8 cellular contexts compared by ENCODE assay signal in the genomic region with DNA sequence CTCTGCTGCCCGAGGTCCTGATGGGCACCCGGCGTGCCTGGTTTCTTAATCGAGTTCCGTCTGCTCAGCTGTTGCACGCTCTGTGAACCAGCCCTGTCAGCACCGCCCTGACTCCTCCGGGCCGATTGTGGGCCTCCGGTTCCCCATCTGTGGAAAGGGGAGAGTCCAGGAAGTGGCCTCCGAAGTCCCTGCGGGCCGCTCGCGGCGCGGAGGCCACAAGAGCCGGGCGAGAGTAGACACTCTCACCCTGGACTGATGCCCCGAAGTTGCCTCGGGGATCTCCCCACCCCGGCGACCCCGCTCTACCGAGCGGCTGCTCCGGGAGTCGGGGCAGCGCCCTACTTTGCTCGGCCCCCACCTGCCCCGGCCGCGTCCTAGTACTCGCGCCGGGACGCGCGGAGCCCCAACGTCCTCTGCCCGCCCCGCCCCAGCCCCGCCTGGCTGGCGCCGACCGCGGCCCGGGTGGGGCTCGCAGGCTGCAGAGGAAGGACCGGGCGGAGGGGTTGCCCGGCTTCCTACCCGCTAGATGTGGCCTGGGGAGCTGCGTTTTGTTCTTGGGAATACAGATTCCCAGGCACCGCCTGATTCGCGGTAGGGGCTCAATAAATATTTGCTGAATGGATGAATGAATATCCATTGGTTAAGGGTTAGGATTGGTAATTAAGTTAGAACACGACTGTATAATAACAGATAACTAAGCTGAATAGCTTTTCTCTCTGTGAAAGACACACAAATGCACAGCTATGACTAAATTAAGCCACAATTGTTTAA. TPM values are rescaled to one million over a fixed set of nuclear protein-coding genes. Genes with fewer than 3 reads are reported as not detected.
A peak's percentile ranks its signal among the peaks of the same experiment; 100 is the strongest.
DNase-seq lines count a peak whose midpoint lies in the region; ATAC-seq and TF ChIP-seq lines count a peak whose summit lies in the region.

No MANE protein-coding gene starts in this region.

- DNase-seq in Caki2 (ENCODE audit: low read depth) (peak; percentile 83), NCI-H748 treated with DMSO at 0.1 percent for 48 hours (lab: John Stamatoyannopoulos, UW) (peak; percentile 91), endothelial cell (ENCODE audit: low spot score) (peak; percentile 57), mesothelial cell of epicardium (ENCODE audit: low spot score in 2 of 2, unreplicated experiment in 2 of 2) (peak in 1 of 2 experiments; percentile 45)
- peak; percentile 71 for DNase-seq in activated CD8-positive, alpha-beta T cell treated with anti-CD3 and anti-CD28 coated beads for 36 hours

- no peaks in the 10 kb centered on the region for H3K27me3 Mint-ChIP-seq in activated CD8-positive, alpha-beta T cell treated with anti-CD3 and anti-CD28 coated beads for 36 hours
- H3K27me3 Mint-ChIP-seq in endothelial cell (ENCODE audit: unreplicated experiment): peaks cover 5% of the 10 kb centered on the region
- no peaks in the 10 kb centered on the region for H3K27me3 Mint-ChIP-seq in mesothelial cell of epicardium (ENCODE audit: low read depth)
- no peaks in the 10 kb centered on the region for H3K27me3 Mint-ChIP-seq in stimulated activated memory B cell treated with anti-CD40 and anti-IgM and Interleukin-4, amounts not matched to agents 10 μg/mL and 1 μg/mL and 100 μg/mL, for 72 hours

- peak overlapping the region; percentile 93 for H3K4me3 Mint-ChIP-seq in activated CD8-positive, alpha-beta T cell treated with anti-CD3 and anti-CD28 coated beads for 36 hours
- H3K4me3 Mint-ChIP-seq in endothelial cell (ENCODE audit: unreplicated experiment) (peak overlapping the region; percentile 93), mesothelial cell of epicardium (peak overlapping the region; percentile 90)
- H3K4me3 Mint-ChIP-seq in stimulated activated memory B cell treated with anti-CD40 and anti-IgM and Interleukin-4, amounts not matched to agents 10 μg/mL and 1 μg/mL and 100 μg/mL, for 72 hours: peak overlapping the region; percentile 97

- in situ Hi-C loops in Caki2 (cut with HindIII; ENCODE audit: low pct_unique_long_range_greater_than_20kb, low sequenced_read_pairs): no loop called here

- no peaks in the 10 kb centered on the region for H3K9me3 Mint-ChIP-seq in activated CD8-positive, alpha-beta T cell treated with anti-CD3 and anti-CD28 coated beads for 36 hours
- no peaks in the 10 kb centered on the region for H3K9me3 Mint-ChIP-seq in endothelial cell (ENCODE audit: unreplicated experiment)
- no peaks in the 10 kb centered on the region for H3K9me3 Mint-ChIP-seq in mesothelial cell of epicardium
- H3K9me3 Mint-ChIP-seq in stimulated activated memory B cell treated with anti-CD40 and anti-IgM and Interleukin-4, amounts not matched to agents 10 μg/mL and 1 μg/mL and 100 μg/mL, for 72 hours: no peaks in the 10 kb centered on the region

- POLR2A ChIA-PET in activated CD8-positive, alpha-beta T cell treated with anti-CD3 and anti-CD28 coated beads for 36 hours (lab: Charles Lee): interaction anchor here (0.6 to 1.0 kb wide), 2 partner anchors 31 to 1809 kb away, joined by 3 to 4 read pairs; a partner anchor contains a TSS

- peak; percentile 26 for ATAC-seq in GM19467 (IDR thresholded peaks at IDR 0.05; ENCODE audit: unreplicated experiment)
- ATAC-seq in HG03575 (IDR thresholded peaks at IDR 0.05; ENCODE audit: extremely low read depth, insufficient number of reproducible peaks, low FRiP score, unreplicated experiment): peak; percentile 8
- ATAC-seq in activated CD8-positive, alpha-beta T cell treated with anti-CD3 and anti-CD28 coated beads for 36 hours: peak; percentile 28
- peak; percentile 73 for ATAC-seq in stimulated activated memory B cell treated with anti-CD40 and anti-IgM and Interleukin-4, amounts not matched to agents 10 μg/mL and 1 μg/mL and 100 μg/mL, for 72 hours

- CTCF ChIA-PET in activated CD8-positive, alpha-beta T cell treated with anti-CD3 and anti-CD28 coated beads for 36 hours (lab: Charles Lee): interaction anchor here (0.7 kb wide), 1 partner anchor 94 kb away, joined by 3 read pairs; no protein-coding TSS in a partner anchor

- H3K4me1 Mint-ChIP-seq in activated CD8-positive, alpha-beta T cell treated with anti-CD3 and anti-CD28 coated beads for 36 hours (ENCODE audit: low read depth): peaks cover 33% of the 10 kb centered on the region
- H3K4me1 Mint-ChIP-seq in endothelial cell (ENCODE audit: unreplicated experiment): peaks cover 4% of the 10 kb centered on the region
- H3K4me1 Mint-ChIP-seq in mesothelial cell of epicardium: peaks cover 37% of the 10 kb centered on the region
- peaks cover 34% of the 10 kb centered on the region for H3K4me1 Mint-ChIP-seq in stimulated activated memory B cell treated with anti-CD40 and anti-IgM and Interleukin-4, amounts not matched to agents 10 μg/mL and 1 μg/mL and 100 μg/mL, for 72 hours

- TF ChIP-seq CTCF in activated CD8-positive, alpha-beta T cell treated with anti-CD3 and anti-CD28 coated beads for 36 hours (IDR thresholded peaks at IDR 0.05): no peak
- no peak for TF ChIP-seq CTCF in endothelial cell (IDR thresholded peaks at IDR 0.05; ENCODE audit: unreplicated experiment)
- TF ChIP-seq CTCF in mesothelial cell of epicardium (IDR thresholded peaks at IDR 0.05; ENCODE audit: unreplicated experiment): no peak

- intact Hi-C loops in activated CD8-positive, alpha-beta T cell treated with anti-CD3 and anti-CD28 coated beads for 36 hours (cut with micrococcal nuclease): no loop called here

- H3K27ac Mint-ChIP-seq in activated CD8-positive, alpha-beta T cell treated with anti-CD3 and anti-CD28 coated beads for 36 hours: peak overlapping the region; percentile 90
- H3K27ac Mint-ChIP-seq in endothelial cell (ENCODE audit: unreplicated experiment) (peak overlapping the region; percentile 67), mesothelial cell of epicardium (peak overlapping the region; percentile 98)
- H3K27ac Mint-ChIP-seq in stimulated activated memory B cell treated with anti-CD40 and anti-IgM and Interleukin-4, amounts not matched to agents 10 μg/mL and 1 μg/mL and 100 μg/mL, for 72 hours: peak overlapping the region; percentile 92

- peaks cover 15% of the 10 kb centered on the region for H3K36me3 Mint-ChIP-seq in activated CD8-positive, alpha-beta T cell treated with anti-CD3 and anti-CD28 coated beads for 36 hours (ENCODE audit: low read depth)
- H3K36me3 Mint-ChIP-seq in endothelial cell (ENCODE audit: low read depth, unreplicated experiment): no peaks in the 10 kb centered on the region
- H3K36me3 Mint-ChIP-seq in mesothelial cell of epicardium: no peaks in the 10 kb centered on the region
- no peaks in the 10 kb centered on the region for H3K36me3 Mint-ChIP-seq in stimulated activated memory B cell treated with anti-CD40 and anti-IgM and Interleukin-4, amounts not matched to agents 10 μg/mL and 1 μg/mL and 100 μg/mL, for 72 hours

RNA-seq across cellular contexts. Expression of a gene that starts 0.9 kb away (rescaled TPM):
- total RNA-seq in Caki2 (2014; rRNA removed; shearing (Covaris generic); ENCODE audit: low replicate concordance): 19.7 and 22.4 TPM in 2 replicates
- total RNA-seq in activated CD8-positive, alpha-beta T cell treated with anti-CD3 and anti-CD28 coated beads for 36 hours: 10 to 100 TPM; 29.3 to 30.1 TPM
- 2.2 TPM for total RNA-seq in endothelial cell (ENCODE audit: unreplicated experiment)
- total RNA-seq in mesothelial cell of epicardium: 4.4 to 4.9 TPM (median 4.5 TPM) in 3 replicates

RNA-seq across cellular contexts. Expression of a gene that starts 30.9 kb away (rescaled TPM):
- 28.6 and 32.8 TPM in 2 replicates for total RNA-seq in Caki2 (2014; rRNA removed; shearing (Covaris generic); ENCODE audit: low replicate concordance)
- total RNA-seq in activated CD8-positive, alpha-beta T cell treated with anti-CD3 and anti-CD28 coated beads for 36 hours: 1 to 10 TPM; 7.0 to 8.3 TPM
- total RNA-seq in endothelial cell (ENCODE audit: unreplicated experiment) (7.5 TPM), mesothelial cell of epicardium (14.8 to 15.5 TPM (median 15.4 TPM) in 3 replicates)

RNA-seq across cellular contexts. Expression of a gene that starts 35.6 kb away (rescaled TPM):
- total RNA-seq in Caki2 (2014; rRNA removed; shearing (Covaris generic); ENCODE audit: low replicate concordance): 16.4 and 28.2 TPM in 2 replicates
- 1 to 10 TPM; 2.2 to 2.6 TPM for total RNA-seq in activated CD8-positive, alpha-beta T cell treated with anti-CD3 and anti-CD28 coated beads for 36 hours
- total RNA-seq in endothelial cell (ENCODE audit: unreplicated experiment) (27.2 TPM), mesothelial cell of epicardium (21.0 to 22.2 TPM (median 22.0 TPM) in 3 replicates)

Comparison
In these comparisons a context has a peak if more than half of its experiments do, and no peak if none do; other contexts are left out.
1. ATAC-seq: peak in every context shown above with its lines; median percentile 73 in stimulated activated memory B cell treated with anti-CD40 and anti-IgM and Interleukin-4, amounts not matched to agents 10 μg/mL and 1 μg/mL and 100 μg/mL, for 72 hours; 28 in activated CD8-positive, alpha-beta T cell treated with anti-CD3 and anti-CD28 coated beads for 36 hours; 26 in GM19467; 8 in HG03575.